In the genomic region with DNA sequence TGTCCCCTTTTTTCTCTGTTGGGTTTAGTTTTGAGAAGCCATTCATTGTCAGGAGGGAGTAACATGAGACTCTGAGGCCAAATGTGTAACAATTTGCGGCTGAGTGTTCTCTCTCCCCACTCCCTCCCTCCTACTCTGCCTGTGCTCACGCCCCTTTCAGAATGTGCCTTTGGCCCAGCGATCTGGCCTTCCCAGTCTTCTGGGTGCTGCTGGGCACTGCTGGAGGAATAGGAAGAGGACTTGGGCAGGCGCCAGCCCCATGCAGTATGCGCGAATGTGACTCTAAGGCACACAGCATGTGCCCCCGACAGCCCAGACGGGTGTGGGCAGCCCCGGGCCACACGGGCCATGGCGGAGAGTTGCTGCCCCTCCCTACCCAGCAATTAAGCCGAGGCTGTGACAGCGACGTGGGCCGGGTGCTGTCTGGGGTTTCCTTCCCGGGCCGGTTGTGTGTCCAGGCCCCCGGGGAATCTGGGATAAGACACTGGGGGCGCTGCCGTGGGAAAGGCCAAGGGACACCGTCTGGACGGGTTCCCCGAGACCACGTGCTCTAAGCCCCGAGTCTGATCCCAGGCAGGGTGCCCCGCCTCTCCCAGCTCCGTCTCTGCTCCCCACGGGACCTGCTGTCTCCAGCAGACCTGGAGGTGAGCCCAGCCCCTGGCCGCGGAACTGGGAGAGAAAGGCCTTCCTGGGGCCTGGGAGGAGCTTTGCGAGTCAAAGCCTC, we compare ENCODE assay signal across 8 cellular contexts.
A peak's percentile ranks its signal among the peaks of the same experiment; 100 is the strongest.
DNase-seq lines count a peak whose midpoint lies in the region; ATAC-seq and TF ChIP-seq lines count a peak whose summit lies in the region.

No MANE protein-coding gene starts in this region.

- H3K4me1 ChIP-seq in trophoblast cell (ENCODE audit: control insufficient read depth in 1 of 2, insufficient read depth in 2 of 2, low read length in 2 of 2) = peaks cover 3 to 7% of the 10 kb centered on the region in 2 experiments
- H3K4me1 ChIP-seq in effector memory CD4-positive, alpha-beta T cell (ENCODE audit: control insufficient read depth, insufficient read depth, low read length, poor library complexity, severe bottlenecking) = no peaks in the 10 kb centered on the region

- CTCF ChIA-PET in Calu3 (lab: Charles Lee) = no interaction called here

- H3K9me3 Mint-ChIP-seq in HFFc6 (no peaks in the 10 kb centered on the region), Calu3 (ENCODE audit: low read depth, unreplicated experiment) (peaks cover 5% of the 10 kb centered on the region)

- H3K4ac ChIP-seq in trophoblast cell (ENCODE audit: low read depth, low read length) = no peak overlapping the region

- H2BK5ac ChIP-seq in trophoblast cell (ENCODE audit: low read depth, low read length, poor library complexity) = no peak overlapping the region

- peak overlapping the region; percentile 11 for H2AFZ ChIP-seq in trophoblast cell (ENCODE audit: insufficient read depth, low read length, poor library complexity)

- H3K4me1 Mint-ChIP-seq in HFFc6 (ENCODE audit: low read depth) (peaks cover 10% of the 10 kb centered on the region; the same call in 1 of the 2 replicates), Calu3 (ENCODE audit: low read depth, unreplicated experiment) (no peaks in the 10 kb centered on the region)

- H3K4me3 Mint-ChIP-seq in HFFc6 (peak overlapping the region; percentile 63), Calu3 (ENCODE audit: low read depth, unreplicated experiment) (no peak overlapping the region)

- H3K18ac ChIP-seq in trophoblast cell (ENCODE audit: low read length) = no peak overlapping the region

- no peak overlapping the region for H2AK5ac ChIP-seq in trophoblast cell (ENCODE audit: low read length)

- intact Hi-C loops in Right ventricle myocardium inferior (cut with DNase I) = loop anchor here (5.0 to 10.0 kb wide), 3 partner anchors 73 to 731 kb away; no protein-coding TSS in a partner anchor
- intact Hi-C loops in Calu3 (cut with micrococcal nuclease; ENCODE audit: unreplicated experiment) = no loop called here

- H3K79me1 ChIP-seq in trophoblast cell (ENCODE audit: low read length) = peaks cover 2% of the 10 kb centered on the region

- no peak overlapping the region for H2BK120ac ChIP-seq in trophoblast cell (ENCODE audit: insufficient read depth, low read length, poor library complexity)

- H2BK12ac ChIP-seq in trophoblast cell (ENCODE audit: low read length) = no peak overlapping the region

- no peak overlapping the region for H3K27ac ChIP-seq in trophoblast cell (ENCODE audit: low read depth, low read length)
- H3K27ac ChIP-seq in effector memory CD4-positive, alpha-beta T cell (ENCODE audit: insufficient read depth, low read length, poor library complexity, severe bottlenecking) = no peak overlapping the region

- H3K23ac ChIP-seq in trophoblast cell (ENCODE audit: low read length) = no peak overlapping the region

- no TSS peak for BruUV-seq in Calu3 (replicated peaks; lab: Mats Ljungman, UMichigan)

- H3K36me3 Mint-ChIP-seq in HFFc6 (ENCODE audit: low read depth) (no peaks in the 10 kb centered on the region), Calu3 (ENCODE audit: insufficient read depth, unreplicated experiment) (no peaks in the 10 kb centered on the region)

- H3K14ac ChIP-seq in trophoblast cell (ENCODE audit: low read length) = peak overlapping the region; percentile 26

- ATAC-seq in Right ventricle myocardium inferior (peak; percentile 89), GM19467 (IDR thresholded peaks at IDR 0.05; ENCODE audit: unreplicated experiment) (no peak)

- H4K8ac ChIP-seq in trophoblast cell (ENCODE audit: low read depth, low read length) = peak overlapping the region; percentile 55

- H4K12ac ChIP-seq in trophoblast cell (ENCODE audit: low read depth, low read length) = no peak overlapping the region

- peak overlapping the region; percentile 65 for H3K4me2 ChIP-seq in trophoblast cell (ENCODE audit: low read length)

- no peaks in the 10 kb centered on the region for H3K36me3 ChIP-seq in trophoblast cell (ENCODE audit: control insufficient read depth in 1 of 2, insufficient read depth in 2 of 2, low read length in 2 of 2)
- no peaks in the 10 kb centered on the region for H3K36me3 ChIP-seq in effector memory CD4-positive, alpha-beta T cell (ENCODE audit: control insufficient read depth, insufficient read depth, low read length)

- no peaks in the 10 kb centered on the region for H3K27me3 ChIP-seq in trophoblast cell (ENCODE audit: insufficient read depth, low read length)
- no peaks in the 10 kb centered on the region for H3K27me3 ChIP-seq in effector memory CD4-positive, alpha-beta T cell (replicated peaks; ENCODE audit: control insufficient read depth, insufficient read depth, low read length, poor library complexity, severe bottlenecking)

- H3K27ac Mint-ChIP-seq in HFFc6 (peak overlapping the region; percentile 50), Calu3 (ENCODE audit: unreplicated experiment) (no peak overlapping the region)

- TF ChIP-seq CTCF in HFFc6 (IDR thresholded peaks at IDR 0.05) (peak; percentile 25; the same call in 1 of the 2 replicates), Calu3 (IDR thresholded peaks at IDR 0.05; ENCODE audit: unreplicated experiment) (no peak)

- no CpG with 5 or more reads among the region's 31 CpGs for WGBS in trophoblast cell (ENCODE audit: extremely low coverage, insufficient coverage, insufficient read length)

- H3K79me2 ChIP-seq in trophoblast cell (ENCODE audit: control insufficient read depth, insufficient read depth, low read length, poor library complexity) = no peaks in the 10 kb centered on the region

- H3K4me3 ChIP-seq in trophoblast cell (ENCODE audit: low read depth, low read length) = no peak overlapping the region
- no peak overlapping the region for H3K4me3 ChIP-seq in effector memory CD4-positive, alpha-beta T cell (ENCODE audit: insufficient read depth, low read depth, low read length, poor library complexity, severe bottlenecking)

- DNase-seq in HFFc6 (no peak), SK-N-DZ (ENCODE audit: low spot score) (peak; percentile 54), Right ventricle myocardium inferior (ENCODE audit: missing footprints) (peak; percentile 94), trophoblast cell (no peak), HUDEP-2 (lab: John Stamatoyannopoulos, UW; ENCODE audit: unreplicated experiment in 76 of 76) (no peak), Calu3 (no peak)
- no peak for DNase-seq in effector memory CD4-positive, alpha-beta T cell

- peaks cover 9% of the 10 kb centered on the region for H3K27me3 Mint-ChIP-seq in HFFc6 (ENCODE audit: insufficient read depth)
- H3K27me3 Mint-ChIP-seq in Calu3 (ENCODE audit: unreplicated experiment) = peaks cover 51% of the 10 kb centered on the region

- H4K91ac ChIP-seq in trophoblast cell (ENCODE audit: low read depth, low read length) = peak overlapping the region; percentile 4

- no peaks in the 10 kb centered on the region for H3K9me3 ChIP-seq in trophoblast cell (ENCODE audit: insufficient read depth, low read depth, low read length)
- H3K9me3 ChIP-seq in effector memory CD4-positive, alpha-beta T cell (ENCODE audit: control insufficient read depth, low read length) = no peaks in the 10 kb centered on the region

- no peak overlapping the region for H3K9ac ChIP-seq in trophoblast cell (ENCODE audit: low read length)

Comparison
In these comparisons a context has a peak if more than half of its experiments do, and no peak if none do; other contexts are left out.
1. DNase-seq: peak in SK-N-DZ (single experiment) and Right ventricle myocardium inferior (single experiment); none in HFFc6 (single experiment), trophoblast cell (0 of 2), HUDEP-2 (0 of 76), effector memory CD4-positive, alpha-beta T cell (0 of 3) and Calu3 (single experiment).